20 cellular contexts compared by ENCODE assay signal in the genomic region with DNA sequence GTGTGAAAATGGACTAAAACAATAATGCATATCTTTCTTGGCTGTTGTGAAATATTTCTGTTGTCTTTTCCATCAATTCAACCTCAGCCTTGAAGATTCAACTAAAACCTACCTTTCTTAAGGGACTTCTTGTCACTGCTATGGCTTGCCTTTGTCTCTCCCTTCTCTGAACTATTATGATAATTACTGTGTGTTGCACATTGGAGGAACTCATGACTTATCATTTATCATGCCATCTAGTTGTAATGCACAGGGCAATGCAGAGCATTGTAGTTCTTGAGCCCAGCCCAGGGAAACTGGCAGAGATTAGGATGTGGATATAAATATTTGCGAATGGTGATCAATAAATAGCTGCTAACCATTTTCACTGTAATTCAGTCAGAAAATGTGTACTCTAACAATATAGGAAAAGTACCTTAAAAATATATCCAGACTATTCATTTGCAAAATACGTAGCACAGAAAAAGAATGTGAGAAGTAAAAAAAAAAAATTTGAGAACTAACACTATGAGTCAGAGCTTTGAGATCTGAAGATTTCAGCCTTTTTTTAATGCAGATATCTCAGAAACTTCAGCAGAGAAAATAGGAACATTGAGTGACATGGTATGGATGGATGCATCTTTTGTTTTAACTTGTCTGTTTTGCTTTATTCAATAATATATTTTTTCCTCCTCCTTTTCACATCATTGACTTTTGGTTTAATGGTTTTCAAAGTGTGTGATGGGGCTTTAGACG.
DNase-seq lines count a peak whose midpoint lies in the region; ATAC-seq, FAIRE-seq and TF ChIP-seq lines count a peak whose summit lies in the region.
"Had no signal": no experiment of that assay in that cellular context is flagged by ENCODE, and none has a peak within 500 bp of the region (broad histone marks: within the 10 kb centered on the region; RNA-seq: fewer than 3 reads in every experiment).

No MANE protein-coding gene starts in this region.

- POLR2A ChIA-PET in GM12878 (lab: Charles Lee), result no interaction called here
- POLR2A ChIA-PET in activated CD4-positive, alpha-beta memory T cell treated with anti-CD3 and anti-CD28 coated beads, Interleukin-2, amount 10 ng/mL, durations not matched to agents 7 days and 5 days (lab: Charles Lee), result no interaction called here

- no peak for TF ChIP-seq CTCF in GM12878 (IDR thresholded peaks at IDR 0.05 in 2 of 3, conservative IDR thresholded peaks at IDR 0.05 in 1 of 3; ENCODE audit: control insufficient read depth in 2 of 3, extremely low read depth in 1 of 3, insufficient read depth in 1 of 3, low read depth in 3 of 3, low read length in 3 of 3)

- TF ChIP-seq RAD21 in GM12878 (IDR thresholded peaks at IDR 0.05; ENCODE audit: insufficient read depth, low read depth, low read length), result no peak

- H3K4me2 ChIP-seq in GM23248 (ENCODE audit: unreplicated experiment) (no peak overlapping the region), GM12878 (ENCODE audit: control insufficient read depth, insufficient read depth) (no peak overlapping the region)

- H3K79me2 ChIP-seq in GM23248 (ENCODE audit: insufficient read depth), result no peaks in the 10 kb centered on the region
- H3K79me2 ChIP-seq in GM12878 (ENCODE audit: control insufficient read depth, insufficient read depth, low read length), result no peaks in the 10 kb centered on the region

- RAD21 ChIA-PET in GM12878 (lab: Charles Lee; ENCODE audit: unreplicated experiment), result no interaction called here

- H3K36me3 ChIP-seq in GM23248 (ENCODE audit: low read depth) (no peaks in the 10 kb centered on the region), GM12878 (ENCODE audit: control insufficient read depth in 2 of 2, insufficient read depth in 2 of 2, low read length in 1 of 2) (no peaks in the 10 kb centered on the region)
- H3K36me3 ChIP-seq: HAP-1 had no signal

- peaks cover 4% of the 10 kb centered on the region for H3K27me3 ChIP-seq in GM23248 (replicated peaks; ENCODE audit: insufficient read depth)
- H3K27me3 ChIP-seq in GM12878 (replicated peaks in 1 of 2; ENCODE audit: control insufficient read depth in 2 of 2, insufficient read depth in 2 of 2, low read length in 1 of 2), result no peaks in the 10 kb centered on the region

- SMC1A ChIA-PET in GM12878 (lab: Charles Lee; ENCODE audit: uncharacterized antibody, unreplicated experiment), result interaction anchor here (0.6 to 1.4 kb wide), 2 partner anchors 9 to 15 kb away, joined by 3 to 4 read pairs; no protein-coding TSS in a partner anchor

- no peak overlapping the region for H3K27ac Mint-ChIP-seq in activated CD4-positive, alpha-beta memory T cell treated with anti-CD3 and anti-CD28 coated beads, Interleukin-2, amount 10 ng/mL, durations not matched to agents 7 days and 5 days
- H3K27ac Mint-ChIP-seq: CD4-positive, alpha-beta memory T cell; HFFc6 had no signal

- TF ChIP-seq POLR2A in GM12878 (IDR thresholded peaks at IDR 0.05; ENCODE audit: low read depth, low read length), result no peak

- WGBS in GM23248 (ENCODE audit: low coverage in 1 of 2, low lambda C conversion rate in 2 of 2, missing lambda C conversion rate in 2 of 2), 2 experiments, result 46 to 51% methylated on average over 3 of the region's 3 CpGs
- 6% methylated on average over 3 of the region's 3 CpGs for WGBS in GM12878 (ENCODE audit: insufficient coverage, insufficient replicate concordance, low lambda C conversion rate, missing lambda C conversion rate)

- H3K9me2 ChIP-seq in GM23248 (ENCODE audit: insufficient read depth), result no peaks in the 10 kb centered on the region

- H3K4me1 Mint-ChIP-seq in activated CD4-positive, alpha-beta memory T cell treated with anti-CD3 and anti-CD28 coated beads, Interleukin-2, amount 10 ng/mL, durations not matched to agents 7 days and 5 days, result no peaks in the 10 kb centered on the region

- H3K9ac ChIP-seq in GM23248, result no peak overlapping the region
- no peak overlapping the region for H3K9ac ChIP-seq in GM12878 (ENCODE audit: control insufficient read depth, insufficient read depth, low read length)

- DNase-seq in Caki2 (ENCODE audit: low read depth) (peak; percentile 85), GM23248 (peak; percentile 9), GM12878 (ENCODE audit: low read depth, low spot score) (no peak), superior temporal gyrus (ENCODE audit: extremely low spot score) (peak; percentile 26), kidney tubule cell (ENCODE audit: low spot score) (no peak)
- DNase-seq in activated CD8-positive, alpha-beta memory T cell treated with anti-CD3 and anti-CD28 coated beads for 24 hours, result no peak
- DNase-seq in activated CD4-positive, alpha-beta memory T cell treated with anti-CD3 and anti-CD28 coated beads, Interleukin-2, amount 10 ng/mL, durations not matched to agents 7 days and 5 days, result no peak
- DNase-seq: C1 segment of cervical spinal cord; Caco-2; CD4-positive, alpha-beta memory T cell; DMS 273 treated with DMSO at 0.1 percent for 48 hours; DMS79; GF-D8; GOT3; HFFc6 had no signal

- in situ Hi-C loops in Caki2 (cut with HindIII; ENCODE audit: low pct_unique_long_range_greater_than_20kb, low sequenced_read_pairs) (no loop called here), GM23248 (cut with MboI) (no loop called here), GM12878 (cut with MboI) (no loop called here)

- H4K20me1 ChIP-seq in GM23248 (ENCODE audit: insufficient read depth), result no peaks in the 10 kb centered on the region
- H4K20me1 ChIP-seq in GM12878 (ENCODE audit: control insufficient read depth, insufficient read depth), result no peaks in the 10 kb centered on the region

- intact Hi-C loops in GM12878 (cut with micrococcal nuclease; ENCODE audit: unreplicated experiment), result no loop called here

- CTCF ChIA-PET in GM12878 (lab: Yijun Ruan, JAX), result no interaction called here
- CTCF ChIA-PET in activated CD4-positive, alpha-beta memory T cell treated with anti-CD3 and anti-CD28 coated beads, Interleukin-2, amount 10 ng/mL, durations not matched to agents 7 days and 5 days (lab: Charles Lee), result no interaction called here

- H3K27ac ChIP-seq in GM23248, result no peak overlapping the region
- H3K27ac ChIP-seq in GM12878 (ENCODE audit: control insufficient read depth, insufficient read depth), result no peak overlapping the region

- FAIRE-seq in GM12878 (lab: Jason Lieb, UNC), result no peak
- FAIRE-seq: D721Med, GM12892, GM19239, H54 had no signal

- H3K4me3 ChIP-seq in GM23248 (no peak overlapping the region), GM12878 (no peak overlapping the region)
- H3K4me3 ChIP-seq: HAP-1 had no signal

- no peaks in the 10 kb centered on the region for H3K36me3 Mint-ChIP-seq in activated CD4-positive, alpha-beta memory T cell treated with anti-CD3 and anti-CD28 coated beads, Interleukin-2, amount 10 ng/mL, durations not matched to agents 7 days and 5 days (ENCODE audit: low read depth)
- H3K36me3 Mint-ChIP-seq: CD4-positive, alpha-beta memory T cell had no signal

- H3K27me3 Mint-ChIP-seq in activated CD4-positive, alpha-beta memory T cell treated with anti-CD3 and anti-CD28 coated beads, Interleukin-2, amount 10 ng/mL, durations not matched to agents 7 days and 5 days, result no peaks in the 10 kb centered on the region

- H3K4me3 Mint-ChIP-seq in activated CD4-positive, alpha-beta memory T cell treated with anti-CD3 and anti-CD28 coated beads, Interleukin-2, amount 10 ng/mL, durations not matched to agents 7 days and 5 days, result no peak overlapping the region
- H3K4me3 Mint-ChIP-seq: CD4-positive, alpha-beta memory T cell; HFFc6 had no signal

- ATAC-seq in GM12878, result peak; percentile 34; the same call in 1 of the 3 replicates

- H3K4me1 ChIP-seq in GM23248 (ENCODE audit: insufficient read depth), result no peaks in the 10 kb centered on the region
- no peaks in the 10 kb centered on the region for H3K4me1 ChIP-seq in GM12878 (ENCODE audit: control insufficient read depth, insufficient read depth, low read length)
- H3K4me1 ChIP-seq: Caco-2 had no signal

- no peak for TF ChIP-seq EP300 in GM12878 (IDR thresholded peaks at IDR 0.05; ENCODE audit: borderline replicate concordance in 1 of 2, control insufficient read depth in 1 of 2, low read depth in 2 of 2, low read length in 2 of 2)

- BruUV-seq in GM12878 (replicated peaks; lab: Mats Ljungman, UMichigan), result no TSS peak

- H3K9me3 Mint-ChIP-seq in activated CD4-positive, alpha-beta memory T cell treated with anti-CD3 and anti-CD28 coated beads, Interleukin-2, amount 10 ng/mL, durations not matched to agents 7 days and 5 days, result no peaks in the 10 kb centered on the region
- H3K9me3 Mint-ChIP-seq: HFFc6 had no signal

- H3F3A ChIP-seq in GM23248 (ENCODE audit: insufficient read depth), result no peaks in the 10 kb centered on the region

- H2AFZ ChIP-seq in GM23248, result no peak overlapping the region
- no peak overlapping the region for H2AFZ ChIP-seq in GM12878 (ENCODE audit: control insufficient read depth, low read depth, low read length)

- H3K9me3 ChIP-seq in GM23248 (ENCODE audit: low read depth) (no peaks in the 10 kb centered on the region), GM12878 (replicated peaks; ENCODE audit: control insufficient read depth, insufficient read depth, low read length) (no peaks in the 10 kb centered on the region; the same call in 2 of the 3 replicates)
- H3K9me3 ChIP-seq: Caco-2, HAP-1 had no signal

TF ChIP-seq in GM12878, 131 proteins besides CTCF, POLR2A, EP300 and RAD21 (continues in another document):
- TF ChIP-seq ATF2 (IDR thresholded peaks at IDR 0.05; ENCODE audit: low read length), result no peak
- TF ChIP-seq SUPT20H (IDR thresholded peaks at IDR 0.05; ENCODE audit: borderline replicate concordance, control insufficient read depth, low read depth, low read length), result no peak
- TF ChIP-seq NFIC (IDR thresholded peaks at IDR 0.05; ENCODE audit: low read depth, low read length), result no peak
- TF ChIP-seq POU2F2 (IDR thresholded peaks at IDR 0.05; ENCODE audit: borderline replicate concordance, low read depth, low read length), result no peak
- peak; percentile 24; the same call in 1 of the 2 replicates for TF ChIP-seq ZNF384 (IDR thresholded peaks at IDR 0.05; ENCODE audit: borderline replicate concordance, low read depth, low read length)
- TF ChIP-seq YY1 (IDR thresholded peaks at IDR 0.05; ENCODE audit: low read depth, low read length), result no peak

Comparison
In these comparisons a context has a peak if more than half of its experiments do, and no peak if none do; other contexts are left out.
1. DNase-seq: peak in Caki2 (single experiment), GM23248 (single experiment) and superior temporal gyrus (single experiment); none in GM12878 (single experiment), activated CD8-positive, alpha-beta memory T cell treated with anti-CD3 and anti-CD28 coated beads for 24 hours (single experiment), kidney tubule cell (single experiment) and activated CD4-positive, alpha-beta memory T cell treated with anti-CD3 and anti-CD28 coated beads, Interleukin-2, amount 10 ng/mL, durations not matched to agents 7 days and 5 days (single experiment).